Comparison of ENCODE assay signal across 22 cellular contexts in genomic region chr4:178185517-178185916, GRCh38.
"Had no signal": no experiment of that assay in that cellular context is flagged by ENCODE, and none has a peak within 500 bp of the region (broad histone marks: within the 10 kb centered on the region; RNA-seq: fewer than 3 reads in every experiment).

No MANE protein-coding gene starts in this region.

- DNase-seq: cortex of kidney; dorsolateral prefrontal cortex; effector CD8-positive, alpha-beta T cell; foreskin melanocyte; head of caudate nucleus; hypothalamus; kidney glomerular epithelial cell; mesendoderm; naive B cell; occipital lobe; stimulated activated CD4-positive, alpha-beta T cell treated with anti-CD3 and anti-CD28 coated beads, Interleukin-2, amount 100 ng/mL, for 24 hours; stimulated activated CD4-positive, alpha-beta T cell treated with anti-CD3 and anti-CD28 coated beads, Interleukin-4, amount 100 ng/mL, for 4 hours; stimulated activated naive B cell treated with anti-CD40 and anti-IgM and Interleukin-4, amounts not matched to agents 10 μg/mL and 1 μg/mL and 100 μg/mL, for 72 hours; stimulated activated naive CD8-positive, alpha-beta T cell treated with anti-CD3 and anti-CD28 coated beads, Interleukin-15, amount 100 ng/mL, for 72 hours; substantia nigra; trophoblast cell had no signal

- FAIRE-seq: islet of Langerhans had no signal

- H3K27me3 ChIP-seq: dorsolateral prefrontal cortex had no signal

- H3K36me3 ChIP-seq: prostate gland, thoracic aorta had no signal

- ATAC-seq: left lobe of liver; sciatic nerve; stimulated activated naive B cell treated with anti-CD40 and anti-IgM and Interleukin-4, amounts not matched to agents 10 μg/mL and 1 μg/mL and 100 μg/mL, for 72 hours; stimulated activated naive CD8-positive, alpha-beta T cell treated with anti-CD3 and anti-CD28 coated beads, Interleukin-15, amount 100 ng/mL, for 72 hours had no signal

- H3K4me3 ChIP-seq: dorsolateral prefrontal cortex, prostate gland, thoracic aorta had no signal

- H3K9me3 ChIP-seq: prostate gland, thoracic aorta had no signal

- H3K4me1 ChIP-seq: parathyroid adenoma, prostate gland had no signal

- H3K27ac ChIP-seq: dorsolateral prefrontal cortex, parathyroid adenoma, prostate gland had no signal
